Comparison of ENCODE assay signal across 31 cellular contexts in genomic region chr4:121379276-121379675, GRCh38. TPM values are rescaled to one million over a fixed set of nuclear protein-coding genes. Genes with fewer than 3 reads are reported as not detected.
"Had no signal": no experiment of that assay in that cellular context is flagged by ENCODE, and none has a peak within 500 bp of the region (broad histone marks: within the 10 kb centered on the region; RNA-seq: fewer than 3 reads in every experiment).

No MANE protein-coding gene starts in this region.

- H3K36me3 Mint-ChIP-seq: activated naive CD4-positive, alpha-beta T cell treated with anti-CD3 and anti-CD28 coated beads, Interleukin-2, amount 10 ng/mL, durations not matched to agents 7 days and 5 days; brain had no signal

- H3K9me3 Mint-ChIP-seq: activated naive CD4-positive, alpha-beta T cell treated with anti-CD3 and anti-CD28 coated beads, Interleukin-2, amount 10 ng/mL, durations not matched to agents 7 days and 5 days; activated naive CD8-positive, alpha-beta T cell treated with anti-CD3 and anti-CD28 coated beads, Interleukin-2, amount 10 ng/mL, durations not matched to agents 7 days and 5 days; effector memory CD8-positive, alpha-beta T cell had no signal

- DNase-seq: activated CD4-positive, alpha-beta T cell treated with anti-CD3 and anti-CD28 coated beads for 48 hours; activated CD4-positive, alpha-beta T cell treated with anti-CD3 and anti-CD28 coated beads, Interleukin-2, amount 50 U/mL, for 48 hours; activated CD8-positive, alpha-beta memory T cell treated with anti-CD3 and anti-CD28 coated beads, Interleukin-2, amount 50 U/mL, for 4 hours; activated gamma-delta T cell; activated naive CD4-positive, alpha-beta T cell treated with anti-CD3 and anti-CD28 coated beads, Interleukin-2, amount 10 ng/mL, durations not matched to agents 7 days and 5 days; activated naive CD8-positive, alpha-beta T cell treated with anti-CD3 and anti-CD28 coated beads, Interleukin-2, amount 10 ng/mL, durations not matched to agents 7 days and 5 days; activated T-cell treated with anti-CD3 and anti-CD28 coated beads, Interleukin-2, amount 50 U/mL, for 1 hour; effector memory CD8-positive, alpha-beta T cell; head of caudate nucleus; islet precursor cell; left ventricle myocardium superior; naive thymus-derived CD8-positive, alpha-beta T cell; ovary; stimulated activated CD4-positive, alpha-beta T cell treated with anti-CD3 and anti-CD28 coated beads, Interleukin-12 subunit alpha, Interleukin-12 subunit beta, amount 100 ng/mL, for 4 hours; stimulated activated CD4-positive, alpha-beta T cell treated with anti-CD3 and anti-CD28 coated beads, Interleukin-4, amount 100 ng/mL, for 1 hour; stimulated activated naive CD8-positive, alpha-beta T cell treated with anti-CD3 and anti-CD28 coated beads, Interleukin-15, Interleukin-2, amounts not matched to agents 100 U/mL and 50 U/mL, for 24 hours; testis; trophoblast cell; uterus had no signal

- H3K27me3 ChIP-seq: ascending aorta, ovary, testis had no signal

- H3K36me3 ChIP-seq: ascending aorta, gastroesophageal sphincter, ovary, uterus had no signal

- H3K27ac Mint-ChIP-seq: activated naive CD4-positive, alpha-beta T cell treated with anti-CD3 and anti-CD28 coated beads, Interleukin-2, amount 10 ng/mL, durations not matched to agents 7 days and 5 days; brain; effector memory CD8-positive, alpha-beta T cell; naive thymus-derived CD8-positive, alpha-beta T cell; progenitor cell of endocrine pancreas had no signal

- ATAC-seq: activated CD4-positive, CD25-positive, alpha-beta regulatory T cell treated with anti-CD3 and anti-CD28 coated beads, Interleukin-2, amount 50 U/mL, for 24 hours; effector memory CD8-positive, alpha-beta T cell; gastroesophageal sphincter; naive thymus-derived CD8-positive, alpha-beta T cell; sciatic nerve; stimulated activated naive CD8-positive, alpha-beta T cell treated with anti-CD3 and anti-CD28 coated beads, Interleukin-15, Interleukin-2, amounts not matched to agents 100 U/mL and 50 U/mL, for 24 hours had no signal

- H3K4me1 ChIP-seq: ascending aorta, testis, uterus had no signal

- H3K27ac ChIP-seq: ascending aorta, coronary artery, gastroesophageal sphincter, ovary, skin epidermis, testis, uterus had no signal

- H3K9me3 ChIP-seq: ascending aorta, gastroesophageal sphincter, ovary, testis, uterus had no signal

- H3K4me3 ChIP-seq: ascending aorta, gastroesophageal sphincter, ovary, skin epidermis, uterus had no signal

RNA-seq across cellular contexts. Expression of gene QRFPR, which starts 1.5 kb away (rescaled TPM):
- total RNA-seq: activated CD8-positive, alpha-beta memory T cell treated with anti-CD3 and anti-CD28 coated beads for 36 hours; activated naive CD8-positive, alpha-beta T cell treated with anti-CD3 and anti-CD28 coated beads, Interleukin-2, amount 10 ng/mL, durations not matched to agents 7 days and 5 days; fibroblast of lung; fibroblast of villous mesenchyme; naive thymus-derived CD8-positive, alpha-beta T cell; progenitor cell of endocrine pancreas; sciatic nerve; T-helper 1 cell treated with Interleukin-12 subunit alpha and Interleukin-12 subunit beta and Interleukin-4 antibody, amounts not matched to agents 30 ng/mL and 1 ng/mL, for 36 hours had no signal
- polyA plus RNA-seq: fibroblast of lung; naive thymus-derived CD8-positive, alpha-beta T cell had no signal
